8 cellular contexts compared by ENCODE assay signal in genomic region chr16:3283525-3284447, GRCh38. TPM values are rescaled to one million over a fixed set of nuclear protein-coding genes. Genes with fewer than 3 reads are reported as not detected.
A peak's percentile ranks its signal among the peaks of the same experiment; 100 is the strongest.
DNase-seq lines count a peak whose midpoint lies in the region; ATAC-seq, FAIRE-seq and TF ChIP-seq lines count a peak whose summit lies in the region.

No MANE protein-coding gene starts in this region.

- peak overlapping the region; percentile 95 for H3K9ac ChIP-seq in iPS-15b (ENCODE audit: low read depth, low read length)

- H3K4me1 Mint-ChIP-seq in activated CD8-positive, alpha-beta T cell treated with anti-CD3 and anti-CD28 coated beads, Interleukin-2, amount 10 ng/mL, durations not matched to agents 7 days and 5 days (ENCODE audit: low read depth): peaks cover 40% of the 10 kb centered on the region
- H3K4me1 Mint-ChIP-seq in stimulated activated effector memory CD8-positive, alpha-beta T cell treated with anti-CD3 and anti-CD28 coated beads, Interleukin-12 subunit alpha, Interleukin-12 subunit beta, amount 100 ng/mL, for 72 hours: peaks cover 23% of the 10 kb centered on the region

- H3K27ac Mint-ChIP-seq in activated CD8-positive, alpha-beta T cell treated with anti-CD3 and anti-CD28 coated beads, Interleukin-2, amount 10 ng/mL, durations not matched to agents 7 days and 5 days: peak overlapping the region; percentile 97
- peak overlapping the region; percentile 95 for H3K27ac Mint-ChIP-seq in stimulated activated effector memory CD8-positive, alpha-beta T cell treated with anti-CD3 and anti-CD28 coated beads, Interleukin-12 subunit alpha, Interleukin-12 subunit beta, amount 100 ng/mL, for 72 hours

- intact Hi-C loops in Right ventricle myocardium inferior (cut with DNase I): loop anchor here (1.0 to 5.0 kb wide), 5 partner anchors 19 to 219 kb away; partner anchors contain the start of genes CLUAP1, TIGD7, ZNF200 and ZNF75A

- FAIRE-seq in urothelium cell line (lab: Jason Lieb, UNC): no peak

- H3K36me3 Mint-ChIP-seq in activated CD8-positive, alpha-beta T cell treated with anti-CD3 and anti-CD28 coated beads, Interleukin-2, amount 10 ng/mL, durations not matched to agents 7 days and 5 days (ENCODE audit: low read depth): peaks cover 50% of the 10 kb centered on the region
- peaks cover 63% of the 10 kb centered on the region for H3K36me3 Mint-ChIP-seq in stimulated activated effector memory CD8-positive, alpha-beta T cell treated with anti-CD3 and anti-CD28 coated beads, Interleukin-12 subunit alpha, Interleukin-12 subunit beta, amount 100 ng/mL, for 72 hours

- no peak for DNase-seq in cardiac muscle cell (ENCODE audit: low read depth in 1 of 2, low spot score in 1 of 2)
- no peak for DNase-seq in Right ventricle myocardium inferior (ENCODE audit: missing footprints)
- DNase-seq in activated CD8-positive, alpha-beta T cell treated with anti-CD3 and anti-CD28 coated beads, Interleukin-2, amount 10 ng/mL, durations not matched to agents 7 days and 5 days: no peak
- DNase-seq in stimulated activated effector memory CD8-positive, alpha-beta T cell treated with anti-CD3 and anti-CD28 coated beads, Interleukin-12 subunit alpha, Interleukin-12 subunit beta, amount 100 ng/mL, for 72 hours (ENCODE audit: low spot score in 2 of 2): no peak
- no peak for DNase-seq in urothelium cell line (ENCODE audit: low spot score)
- no peak for DNase-seq in AG20443 (ENCODE audit: low spot score)
- DNase-seq in cerebellar nuclear complex (lab: John Stamatoyannopoulos, UW): no peak

- no peaks in the 10 kb centered on the region for H3K27me3 Mint-ChIP-seq in activated CD8-positive, alpha-beta T cell treated with anti-CD3 and anti-CD28 coated beads, Interleukin-2, amount 10 ng/mL, durations not matched to agents 7 days and 5 days (ENCODE audit: low read depth)

- no peak for ATAC-seq in Right ventricle myocardium inferior
- ATAC-seq in activated CD8-positive, alpha-beta T cell treated with anti-CD3 and anti-CD28 coated beads, Interleukin-2, amount 10 ng/mL, durations not matched to agents 7 days and 5 days: no peak
- ATAC-seq in stimulated activated effector memory CD8-positive, alpha-beta T cell treated with anti-CD3 and anti-CD28 coated beads, Interleukin-12 subunit alpha, Interleukin-12 subunit beta, amount 100 ng/mL, for 72 hours: no peak

- H3K9me3 ChIP-seq in cardiac muscle cell (ENCODE audit: low read depth): no peaks in the 10 kb centered on the region
- peaks cover 13% of the 10 kb centered on the region for H3K9me3 ChIP-seq in iPS-15b (ENCODE audit: control insufficient read depth, insufficient read depth, low read length)

- POLR2A ChIA-PET in activated CD8-positive, alpha-beta T cell treated with anti-CD3 and anti-CD28 coated beads, Interleukin-2, amount 10 ng/mL, durations not matched to agents 7 days and 5 days (lab: Charles Lee): interaction anchor here (0.6 to 3.4 kb wide), 21 partner anchors 9 to 684 kb away, joined by 3 to 24 read pairs (median 5); partner anchors contain the start of genes CLUAP1, NAA60, OR1F1 and ZNF174

- peak overlapping the region; percentile 98 for H3K27ac ChIP-seq in cardiac muscle cell

- H3K9me3 Mint-ChIP-seq in activated CD8-positive, alpha-beta T cell treated with anti-CD3 and anti-CD28 coated beads, Interleukin-2, amount 10 ng/mL, durations not matched to agents 7 days and 5 days (ENCODE audit: insufficient read depth): peaks cover 17% of the 10 kb centered on the region
- H3K9me3 Mint-ChIP-seq in stimulated activated effector memory CD8-positive, alpha-beta T cell treated with anti-CD3 and anti-CD28 coated beads, Interleukin-12 subunit alpha, Interleukin-12 subunit beta, amount 100 ng/mL, for 72 hours: no peaks in the 10 kb centered on the region

- H3K27me3 ChIP-seq in cardiac muscle cell: no peaks in the 10 kb centered on the region
- no peaks in the 10 kb centered on the region for H3K27me3 ChIP-seq in iPS-15b (ENCODE audit: control insufficient read depth, insufficient read depth, low read length)

- no peak for TF ChIP-seq CTCF in cardiac muscle cell (IDR thresholded peaks at IDR 0.05; ENCODE audit: low read depth, low read length)

- H3K4me3 Mint-ChIP-seq in activated CD8-positive, alpha-beta T cell treated with anti-CD3 and anti-CD28 coated beads, Interleukin-2, amount 10 ng/mL, durations not matched to agents 7 days and 5 days: peak overlapping the region; percentile 88
- peak overlapping the region; percentile 84 for H3K4me3 Mint-ChIP-seq in stimulated activated effector memory CD8-positive, alpha-beta T cell treated with anti-CD3 and anti-CD28 coated beads, Interleukin-12 subunit alpha, Interleukin-12 subunit beta, amount 100 ng/mL, for 72 hours

- H3K36me3 ChIP-seq in cardiac muscle cell (no peaks in the 10 kb centered on the region), iPS-15b (ENCODE audit: control insufficient read depth, insufficient read depth, low read length) (peaks cover 25% of the 10 kb centered on the region)

- H3K4me3 ChIP-seq in cardiac muscle cell (peak overlapping the region; percentile 90), iPS-15b (ENCODE audit: low read depth, low read length) (peak overlapping the region; percentile 86)

- CTCF ChIA-PET in activated CD8-positive, alpha-beta T cell treated with anti-CD3 and anti-CD28 coated beads, Interleukin-2, amount 10 ng/mL, durations not matched to agents 7 days and 5 days (lab: Charles Lee): interaction anchor here (0.8 to 2.4 kb wide), 8 partner anchors 17 to 160 kb away, joined by 3 to 12 read pairs (median 4); partner anchors contain the start of genes NAA60, TIGD7, ZNF597 and ZNF75A

- peaks cover 10% of the 10 kb centered on the region for H3K4me1 ChIP-seq in cardiac muscle cell (ENCODE audit: low read depth)
- peaks cover 3% of the 10 kb centered on the region for H3K4me1 ChIP-seq in iPS-15b (ENCODE audit: control insufficient read depth, insufficient read depth, low read length)

RNA-seq across cellular contexts. Expression of gene ZNF263, which starts 0.5 kb away (rescaled TPM):
- total RNA-seq in cardiac muscle cell: 37.3 and 45.7 TPM in 2 replicates
- 18.8 and 29.5 TPM in 2 replicates for polyA plus RNA-seq in cardiac muscle cell
- total RNA-seq in Right ventricle myocardium inferior: 8.4 TPM
- 10 to 100 TPM; 24.3 to 25.0 TPM for total RNA-seq in activated CD8-positive, alpha-beta T cell treated with anti-CD3 and anti-CD28 coated beads, Interleukin-2, amount 10 ng/mL, durations not matched to agents 7 days and 5 days

RNA-seq across cellular contexts. Expression of gene TIGD7, which starts 21.4 kb away (rescaled TPM):
- total RNA-seq in cardiac muscle cell: 8.4 and 10.8 TPM in 2 replicates
- polyA plus RNA-seq in cardiac muscle cell: 11.0 and 12.5 TPM in 2 replicates
- total RNA-seq in Right ventricle myocardium inferior: 8.4 TPM
- total RNA-seq in activated CD8-positive, alpha-beta T cell treated with anti-CD3 and anti-CD28 coated beads, Interleukin-2, amount 10 ng/mL, durations not matched to agents 7 days and 5 days: 1 to 10 TPM; 4.5 to 5.6 TPM

RNA-seq across cellular contexts. Expression of gene ZNF75A, which starts 21.5 kb away (rescaled TPM):
- total RNA-seq in cardiac muscle cell (25.3 and 37.9 TPM in 2 replicates), Right ventricle myocardium inferior (19.0 TPM)
- 43.4 and 44.1 TPM in 2 replicates for polyA plus RNA-seq in cardiac muscle cell
- total RNA-seq in activated CD8-positive, alpha-beta T cell treated with anti-CD3 and anti-CD28 coated beads, Interleukin-2, amount 10 ng/mL, durations not matched to agents 7 days and 5 days: 10 to 100 TPM; 38.6 to 40.0 TPM

RNA-seq across cellular contexts. Expression of gene MEFV, which starts 27.4 kb away (rescaled TPM):
- not detected in 2 replicates for total RNA-seq in cardiac muscle cell
- not detected in 2 replicates for polyA plus RNA-seq in cardiac muscle cell
- total RNA-seq in Right ventricle myocardium inferior: 1.1 TPM
- under 1 TPM; 0.13 to 0.21 TPM for total RNA-seq in activated CD8-positive, alpha-beta T cell treated with anti-CD3 and anti-CD28 coated beads, Interleukin-2, amount 10 ng/mL, durations not matched to agents 7 days and 5 days

RNA-seq across cellular contexts. Expression of gene ZNF200, which starts 48.8 kb away (rescaled TPM):
- total RNA-seq in cardiac muscle cell: 12.9 and 13.8 TPM in 2 replicates
- polyA plus RNA-seq in cardiac muscle cell: 11.0 and 11.1 TPM in 2 replicates
- 5.1 TPM for total RNA-seq in Right ventricle myocardium inferior
- 10 to 100 TPM; 13.7 to 18.4 TPM for total RNA-seq in activated CD8-positive, alpha-beta T cell treated with anti-CD3 and anti-CD28 coated beads, Interleukin-2, amount 10 ng/mL, durations not matched to agents 7 days and 5 days
